Comparison of ENCODE assay signal across 12 cellular contexts in the genomic region with DNA sequence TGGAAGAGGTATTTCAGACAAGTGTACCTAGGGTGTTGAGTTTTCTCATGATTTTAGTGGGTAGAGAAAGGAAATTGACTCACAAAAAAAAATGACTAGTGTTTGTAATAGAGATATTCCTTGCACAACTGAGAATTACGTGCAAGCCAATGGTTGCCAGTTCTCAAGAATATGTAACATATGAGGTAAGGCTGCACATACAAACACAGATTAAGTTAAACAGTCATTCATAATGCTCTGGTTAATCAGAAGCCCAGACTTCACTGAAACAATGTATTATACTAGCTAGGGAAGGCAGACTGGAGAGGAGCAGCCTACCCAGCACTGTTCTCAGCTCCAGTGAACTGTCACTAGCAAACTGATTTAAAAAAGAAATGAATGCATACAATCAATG.
A peak's percentile ranks its signal among the peaks of the same experiment; 100 is the strongest.
DNase-seq lines count a peak whose midpoint lies in the region; ATAC-seq, FAIRE-seq and TF ChIP-seq lines count a peak whose summit lies in the region.
"Had no signal": no experiment of that assay in that cellular context is flagged by ENCODE, and none has a peak within 500 bp of the region (broad histone marks: within the 10 kb centered on the region; RNA-seq: fewer than 3 reads in every experiment).

No MANE protein-coding gene starts in this region.

- no peak overlapping the region for H3K27ac ChIP-seq in GM12878 (ENCODE audit: control insufficient read depth, insufficient read depth)
- no peak overlapping the region for H3K27ac ChIP-seq in left ventricle myocardium inferior (replicated peaks)
- H3K27ac ChIP-seq in stomach = peak overlapping the region in 1 of 5 donors; percentile 40

- CTCF ChIA-PET in GM12878 (lab: Yijun Ruan, JAX) = interaction anchor here (1.1 to 1.5 kb wide), 4 partner anchors 9 to 161 kb away, joined by 3 to 6 read pairs (median 3); no protein-coding TSS in a partner anchor

- H3K4me2 ChIP-seq in GM12878 (ENCODE audit: control insufficient read depth, insufficient read depth) = no peak overlapping the region

- H3K9me3 Mint-ChIP-seq in nephron = no peaks in the 10 kb centered on the region

- H3K27ac Mint-ChIP-seq in nephron = peak overlapping the region; percentile 59 to 79 (median 63)

- no peak overlapping the region for H3K4me3 ChIP-seq in GM12878
- no peak overlapping the region for H3K4me3 ChIP-seq in left ventricle myocardium inferior
- H3K4me3 ChIP-seq in stomach = no peak overlapping the region

- H3K36me3 Mint-ChIP-seq in nephron (ENCODE audit: low read depth) = no peaks in the 10 kb centered on the region

- intact Hi-C loops in GM12878 (cut with micrococcal nuclease; ENCODE audit: unreplicated experiment) = no loop called here
- intact Hi-C loops in left ventricle myocardium inferior (cut with micrococcal nuclease) = no loop called here
- intact Hi-C loops in stomach (cut with DNase I; ENCODE audit: low total_unique reads) = no loop called here

- RAD21 ChIA-PET in GM12878 (lab: Charles Lee; ENCODE audit: unreplicated experiment) = interaction anchor here (1.2 kb wide), 1 partner anchor 9 kb away, joined by 5 read pairs; no protein-coding TSS in a partner anchor

- H3K27me3 Mint-ChIP-seq in nephron (ENCODE audit: low read depth) = no peaks in the 10 kb centered on the region

- POLR2A ChIA-PET in GM12878 (lab: Charles Lee) = interaction anchor here (0.8 kb wide), 1 partner anchor 33 kb away, joined by 3 read pairs; no protein-coding TSS in a partner anchor

- H2AFZ ChIP-seq in GM12878 (ENCODE audit: control insufficient read depth, low read depth, low read length) = peak overlapping the region; percentile 39; the same call in 1 of the 2 replicates

- H3K4me3 Mint-ChIP-seq in nephron = no peak overlapping the region

- peak; percentile 72 for ATAC-seq in GM18909 (IDR thresholded peaks at IDR 0.05; ENCODE audit: poor library complexity, unreplicated experiment)
- ATAC-seq in HG02798 (IDR thresholded peaks at IDR 0.05; ENCODE audit: poor library complexity, unreplicated experiment) = peak; percentile 29
- ATAC-seq in GM12878 = peak; percentile 54

- H3K4me1 ChIP-seq in GM12878 (ENCODE audit: control insufficient read depth, insufficient read depth, low read length) = no peaks in the 10 kb centered on the region; the same call in 1 of the 2 replicates
- no peaks in the 10 kb centered on the region for H3K4me1 ChIP-seq in left ventricle myocardium inferior
- peaks cover 0 to 11% (median 6%) of the 10 kb centered on the region in 4 donors for H3K4me1 ChIP-seq in stomach

- SMC1A ChIA-PET in GM12878 (lab: Charles Lee; ENCODE audit: uncharacterized antibody, unreplicated experiment) = interaction anchor here (0.9 to 2.6 kb wide), 4 partner anchors 9 to 66 kb away, joined by 3 to 8 read pairs (median 6); no protein-coding TSS in a partner anchor

- H3K36me3 ChIP-seq in GM12878 (ENCODE audit: control insufficient read depth in 2 of 2, insufficient read depth in 2 of 2, low read length in 1 of 2) (no peaks in the 10 kb centered on the region), left ventricle myocardium inferior (no peaks in the 10 kb centered on the region), stomach (no peaks in the 10 kb centered on the region)

- DNase-seq in GM12878 (ENCODE audit: low read depth, low spot score) = no peak
- no peak for DNase-seq in OCI-M2 (lab: John Stamatoyannopoulos, UW; ENCODE audit: unreplicated experiment)
- DNase-seq in left ventricle myocardium inferior = no peak
- no peak for DNase-seq in stomach
- no peak for DNase-seq in DMS53 (lab: John Stamatoyannopoulos, UW)
- DNase-seq: activated CD4-positive, CD25-positive, alpha-beta regulatory T cell; NCI-H1417; occipital lobe had no signal

- H3K27me3 ChIP-seq in GM12878 (replicated peaks in 1 of 2; ENCODE audit: control insufficient read depth in 2 of 2, insufficient read depth in 2 of 2, low read length in 1 of 2) = no peaks in the 10 kb centered on the region
- H3K27me3 ChIP-seq in left ventricle myocardium inferior (ENCODE audit: low read depth) = no peaks in the 10 kb centered on the region
- H3K27me3 ChIP-seq in stomach = no peaks in the 10 kb centered on the region

- TF ChIP-seq EP300 in GM12878 (IDR thresholded peaks at IDR 0.05; ENCODE audit: borderline replicate concordance in 1 of 2, control insufficient read depth in 1 of 2, low read depth in 2 of 2, low read length in 2 of 2) (no peak), stomach (IDR thresholded peaks at IDR 0.05) (no peak)

- no peak for FAIRE-seq in GM12878 (lab: Jason Lieb, UNC)
- FAIRE-seq: islet of Langerhans had no signal

- TF ChIP-seq CTCF in GM12878 (IDR thresholded peaks at IDR 0.05 in 2 of 3, conservative IDR thresholded peaks at IDR 0.05 in 1 of 3; ENCODE audit: control insufficient read depth in 2 of 3, extremely low read depth in 1 of 3, insufficient read depth in 1 of 3, low read depth in 3 of 3, low read length in 3 of 3) (no peak), nephron (IDR thresholded peaks at IDR 0.05; ENCODE audit: unreplicated experiment in 3 of 3) (no peak), left ventricle myocardium inferior (IDR thresholded peaks at IDR 0.05; ENCODE audit: borderline replicate concordance) (no peak), stomach (IDR thresholded peaks at IDR 0.05) (no peak)

- BruUV-seq in GM12878 (replicated peaks; lab: Mats Ljungman, UMichigan) = no TSS peak

- H3K9ac ChIP-seq in GM12878 (ENCODE audit: control insufficient read depth, insufficient read depth, low read length) = no peak overlapping the region

- 100% methylated on average over 1 of the region's 1 CpG for WGBS in GM12878 (ENCODE audit: insufficient coverage, insufficient replicate concordance, low lambda C conversion rate, missing lambda C conversion rate)
- 12 to 42% (median 23%) methylated on average over 1 of the region's 1 CpG for WGBS in stomach, 5 donors

- H4K20me1 ChIP-seq in GM12878 (ENCODE audit: control insufficient read depth, insufficient read depth) = no peaks in the 10 kb centered on the region

- H3K9me3 ChIP-seq in GM12878 (replicated peaks; ENCODE audit: control insufficient read depth, insufficient read depth, low read length) (no peaks in the 10 kb centered on the region), left ventricle myocardium inferior (replicated peaks) (no peaks in the 10 kb centered on the region), stomach (no peaks in the 10 kb centered on the region)

- in situ Hi-C loops in GM12878 (cut with MboI) = no loop called here

- TF ChIP-seq RAD21 in GM12878 (IDR thresholded peaks at IDR 0.05; ENCODE audit: insufficient read depth, low read depth, low read length) = no peak

- TF ChIP-seq POLR2A in GM12878 (IDR thresholded peaks at IDR 0.05; ENCODE audit: low read depth, low read length) = no peak
- no peak for TF ChIP-seq POLR2A in stomach (IDR thresholded peaks at IDR 0.05)

- no peaks in the 10 kb centered on the region for H3K79me2 ChIP-seq in GM12878 (ENCODE audit: control insufficient read depth, insufficient read depth, low read length)

- H3K4me1 Mint-ChIP-seq in nephron = peaks cover 6% of the 10 kb centered on the region

TF ChIP-seq in GM12878, 131 proteins besides CTCF, POLR2A, EP300 and RAD21 (continues in another document):
- TF ChIP-seq JUNB (IDR thresholded peaks at IDR 0.05) (no peak), BCL11A (IDR thresholded peaks at IDR 0.05; ENCODE audit: low read depth, low read length) (no peak), STAT3 (IDR thresholded peaks at IDR 0.05; ENCODE audit: low read depth, low read length) (no peak), EED (IDR thresholded peaks at IDR 0.05; ENCODE audit: low read depth) (no peak), RUNX3 (IDR thresholded peaks at IDR 0.05; ENCODE audit: low read length) (no peak), ZBED1 (IDR thresholded peaks at IDR 0.05; ENCODE audit: borderline replicate concordance) (no peak), TCF3 (IDR thresholded peaks at IDR 0.05; ENCODE audit: borderline replicate concordance, insufficient read depth, low read depth, low read length) (no peak), SMARCA5 (IDR thresholded peaks at IDR 0.05) (no peak), ETV6 (conservative IDR thresholded peaks at IDR 0.05 in 1 of 2, IDR thresholded peaks at IDR 0.05 in 1 of 2; ENCODE audit: borderline replicate concordance in 1 of 2, low read depth in 1 of 2) (no peak), HDAC2 (IDR thresholded peaks at IDR 0.05) (no peak), ZNF24 (IDR thresholded peaks at IDR 0.05) (no peak)
- TF ChIP-seq, protein P1, sequence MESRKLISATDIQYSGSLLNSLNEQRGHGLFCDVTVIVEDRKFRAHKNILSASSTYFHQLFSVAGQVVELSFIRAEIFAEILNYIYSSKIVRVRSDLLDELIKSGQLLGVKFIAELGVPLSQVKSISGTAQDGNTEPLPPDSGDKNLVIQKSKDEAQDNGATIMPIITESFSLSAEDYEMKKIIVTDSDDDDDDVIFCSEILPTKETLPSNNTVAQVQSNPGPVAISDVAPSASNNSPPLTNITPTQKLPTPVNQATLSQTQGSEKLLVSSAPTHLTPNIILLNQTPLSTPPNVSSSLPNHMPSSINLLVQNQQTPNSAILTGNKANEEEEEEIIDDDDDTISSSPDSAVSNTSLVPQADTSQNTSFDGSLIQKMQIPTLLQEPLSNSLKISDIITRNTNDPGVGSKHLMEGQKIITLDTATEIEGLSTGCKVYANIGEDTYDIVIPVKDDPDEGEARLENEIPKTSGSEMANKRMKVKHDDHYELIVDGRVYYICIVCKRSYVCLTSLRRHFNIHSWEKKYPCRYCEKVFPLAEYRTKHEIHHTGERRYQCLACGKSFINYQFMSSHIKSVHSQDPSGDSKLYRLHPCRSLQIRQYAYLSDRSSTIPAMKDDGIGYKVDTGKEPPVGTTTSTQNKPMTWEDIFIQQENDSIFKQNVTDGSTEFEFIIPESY (IDR thresholded peaks at IDR 0.05) = no peak
- TF ChIP-seq, protein P2, sequence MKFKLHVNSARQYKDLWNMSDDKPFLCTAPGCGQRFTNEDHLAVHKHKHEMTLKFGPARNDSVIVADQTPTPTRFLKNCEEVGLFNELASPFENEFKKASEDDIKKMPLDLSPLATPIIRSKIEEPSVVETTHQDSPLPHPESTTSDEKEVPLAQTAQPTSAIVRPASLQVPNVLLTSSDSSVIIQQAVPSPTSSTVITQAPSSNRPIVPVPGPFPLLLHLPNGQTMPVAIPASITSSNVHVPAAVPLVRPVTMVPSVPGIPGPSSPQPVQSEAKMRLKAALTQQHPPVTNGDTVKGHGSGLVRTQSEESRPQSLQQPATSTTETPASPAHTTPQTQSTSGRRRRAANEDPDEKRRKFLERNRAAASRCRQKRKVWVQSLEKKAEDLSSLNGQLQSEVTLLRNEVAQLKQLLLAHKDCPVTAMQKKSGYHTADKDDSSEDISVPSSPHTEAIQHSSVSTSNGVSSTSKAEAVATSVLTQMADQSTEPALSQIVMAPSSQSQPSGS (IDR thresholded peaks at IDR 0.05; ENCODE audit: low read length) = no peak
